Comparison of ENCODE assay signal across 23 cellular contexts in the genomic region with DNA sequence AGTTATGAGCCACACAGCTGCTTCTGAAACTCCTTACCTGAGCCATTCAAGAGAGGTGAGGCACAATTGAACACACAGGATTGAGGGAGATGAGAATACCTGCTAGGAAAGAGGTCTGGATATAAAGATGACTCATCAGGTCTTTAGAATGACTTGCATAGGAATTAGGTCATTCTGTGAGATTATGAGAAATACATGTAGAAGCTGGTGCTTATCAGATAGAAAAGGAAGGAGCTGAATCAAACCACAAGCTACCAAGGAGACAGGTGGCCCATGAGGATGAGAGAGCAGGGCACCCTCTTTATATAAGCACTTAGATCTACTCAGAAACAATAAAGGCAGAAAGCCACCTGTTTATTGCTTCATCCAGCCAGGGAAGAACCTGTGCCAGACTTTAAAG.
A peak's percentile ranks its signal among the peaks of the same experiment; 100 is the strongest.
DNase-seq lines count a peak whose midpoint lies in the region; ATAC-seq and TF ChIP-seq lines count a peak whose summit lies in the region.
"Had no signal": no experiment of that assay in that cellular context is flagged by ENCODE, and none has a peak within 500 bp of the region (broad histone marks: within the 10 kb centered on the region; RNA-seq: fewer than 3 reads in every experiment).

No MANE protein-coding gene starts in this region.

- no peaks in the 10 kb centered on the region for H3K9me3 Mint-ChIP-seq in natural killer cell
- H3K9me3 Mint-ChIP-seq: activated CD4-positive, alpha-beta memory T cell treated with anti-CD3 and anti-CD28 coated beads for 36 hours; CD8-positive, alpha-beta T cell; mesothelial cell of epicardium; nephron progenitor cell had no signal

- no peaks in the 10 kb centered on the region for H3K27me3 ChIP-seq in foreskin keratinocyte
- H3K27me3 ChIP-seq: SJSA1 had no signal

- ATAC-seq in foreskin keratinocyte (peak; percentile 91), natural killer cell (no peak)
- ATAC-seq: CD8-positive, alpha-beta T cell; T-helper 17 cell had no signal

- POLR2A ChIA-PET in RWPE1 (lab: Yijun Ruan, JAX; ENCODE audit: low non-redundant PET): no interaction called here

- no peaks in the 10 kb centered on the region for H3K27me3 Mint-ChIP-seq in natural killer cell (ENCODE audit: low read depth in 2 of 2)
- H3K27me3 Mint-ChIP-seq: activated CD4-positive, alpha-beta memory T cell treated with anti-CD3 and anti-CD28 coated beads for 36 hours; T-helper 17 cell had no signal

- no peak overlapping the region for H3K4me3 Mint-ChIP-seq in natural killer cell
- H3K4me3 Mint-ChIP-seq: activated CD4-positive, alpha-beta memory T cell treated with anti-CD3 and anti-CD28 coated beads for 36 hours; CD8-positive, alpha-beta T cell; mesothelial cell of epicardium; nephron progenitor cell; T-helper 17 cell had no signal

- no peak overlapping the region for H3K27ac ChIP-seq in RWPE1
- H3K27ac ChIP-seq in foreskin keratinocyte: no peak overlapping the region
- H3K27ac ChIP-seq: SJSA1, skin epidermis had no signal

- DNase-seq in DMS53 treated with DMSO at 0.1 percent for 48 hours (lab: John Stamatoyannopoulos, UW; ENCODE audit: unreplicated experiment) (peak; percentile 16), HT1080 (ENCODE audit: low read depth) (peak; percentile 44), RWPE1 (ENCODE audit: low spot score) (peak; percentile 26), foreskin keratinocyte (peak; percentile 57 to 76), natural killer cell (no peak), ureter (ENCODE audit: low spot score) (no peak)
- DNase-seq in stimulated activated CD4-positive, alpha-beta T cell treated with anti-CD3 and anti-CD28 coated beads, Interleukin-12 subunit alpha, Interleukin-12 subunit beta, amount 100 ng/mL, for 4 hours: no peak
- DNase-seq: activated CD4-positive, alpha-beta memory T cell treated with anti-CD3 and anti-CD28 coated beads for 36 hours; activated naive CD4-positive, alpha-beta T cell treated with anti-CD3 and anti-CD28 coated beads, Interleukin-2, amount 50 U/mL, for 16 hours; activated T-cell treated with anti-CD3 and anti-CD28 coated beads for 4 hours; CD8-positive, alpha-beta T cell; H7; Kasumi-1; NCI-H1105; NCI-H2171; NCI-H82; nephron progenitor cell; stimulated activated CD4-positive, alpha-beta T cell treated with anti-CD3 and anti-CD28 coated beads, Interleukin-2, amount 100 ng/mL, for 48 hours; stimulated activated naive CD4-positive, alpha-beta T cell treated with Interleukin-2 at 50 U/mL for 16 hours; T-helper 17 cell had no signal

- H3K27ac Mint-ChIP-seq in natural killer cell: no peak overlapping the region
- H3K27ac Mint-ChIP-seq: activated CD4-positive, alpha-beta memory T cell treated with anti-CD3 and anti-CD28 coated beads for 36 hours; CD8-positive, alpha-beta T cell; mesothelial cell of epicardium; nephron progenitor cell; T-helper 17 cell had no signal

- CTCF ChIA-PET in RWPE1 (lab: Yijun Ruan, JAX): no interaction called here

- no peaks in the 10 kb centered on the region for H3K4me1 ChIP-seq in foreskin keratinocyte
- H3K4me1 ChIP-seq: SJSA1 had no signal

- TF ChIP-seq CTCF in RWPE1 (conservative IDR thresholded peaks at IDR 0.05; ENCODE audit: low read depth): no peak
- no peak for TF ChIP-seq CTCF in foreskin keratinocyte (conservative IDR thresholded peaks at IDR 0.05)
- no peak for TF ChIP-seq CTCF in natural killer cell (IDR thresholded peaks at IDR 0.05)

- intact Hi-C loops in natural killer cell (cut with micrococcal nuclease): no loop called here

- H3K4me1 Mint-ChIP-seq in natural killer cell: no peaks in the 10 kb centered on the region
- H3K4me1 Mint-ChIP-seq: nephron progenitor cell, T-helper 17 cell had no signal

- no peaks in the 10 kb centered on the region for H3K36me3 Mint-ChIP-seq in natural killer cell

Comparison
In these comparisons a context has a peak if more than half of its experiments do, and no peak if none do; other contexts are left out.
1. DNase-seq: peak in DMS53 treated with DMSO at 0.1 percent for 48 hours (single experiment), HT1080 (single experiment), RWPE1 (single experiment) and foreskin keratinocyte (2 of 2); none in natural killer cell (single experiment), ureter (single experiment) and stimulated activated CD4-positive, alpha-beta T cell treated with anti-CD3 and anti-CD28 coated beads, Interleukin-12 subunit alpha, Interleukin-12 subunit beta, amount 100 ng/mL, for 4 hours (single experiment).